Comparison of ENCODE assay signal across 8 cellular contexts in the genomic region with DNA sequence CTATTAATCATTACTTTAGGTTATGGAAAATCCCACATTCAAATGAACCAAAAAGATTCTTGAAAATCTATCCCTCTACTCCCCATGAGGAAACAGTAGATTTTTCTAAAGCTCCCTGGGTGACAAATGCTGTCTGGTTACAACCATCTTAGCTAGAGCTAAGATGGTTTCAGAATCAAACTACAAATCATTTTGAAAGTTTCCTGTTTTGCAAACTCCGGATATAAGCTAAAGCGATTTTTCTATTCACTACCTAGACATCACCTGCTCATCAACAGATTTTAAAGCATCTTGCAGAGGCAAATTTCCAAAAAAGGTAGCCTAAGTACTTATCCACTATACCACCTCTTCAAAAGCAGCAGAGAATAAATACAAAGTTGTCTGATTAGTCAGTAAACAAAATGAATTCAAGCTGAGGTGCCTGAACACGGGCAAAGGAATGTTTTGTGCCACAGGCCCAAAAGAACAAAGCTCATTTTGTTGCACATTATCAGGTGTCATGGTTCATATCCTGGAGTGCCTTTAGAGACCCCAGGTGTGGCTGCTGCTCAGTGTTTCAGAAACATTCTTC.
DNase-seq lines count a peak whose midpoint lies in the region; ATAC-seq and TF ChIP-seq lines count a peak whose summit lies in the region.

No MANE protein-coding gene starts in this region.

- no peaks in the 10 kb centered on the region for H3K9me3 ChIP-seq in effector memory CD4-positive, alpha-beta T cell (ENCODE audit: control insufficient read depth, low read length)

- in situ Hi-C loops in GM13976 (cut with MboI; ENCODE audit: low sequenced_read_pairs, unreplicated experiment), result no loop called here

- H3K27me3 ChIP-seq in effector memory CD4-positive, alpha-beta T cell (replicated peaks; ENCODE audit: control insufficient read depth, insufficient read depth, low read length, poor library complexity, severe bottlenecking), result no peaks in the 10 kb centered on the region

- ATAC-seq in GM19467 (IDR thresholded peaks at IDR 0.05; ENCODE audit: unreplicated experiment) (peak; percentile 47), HG03196 (IDR thresholded peaks at IDR 0.05; ENCODE audit: unreplicated experiment) (peak; percentile 50)

- TF ChIP-seq CTCF in GM13976 (IDR thresholded peaks at IDR 0.05; ENCODE audit: borderline replicate concordance, control extremely low read depth, extremely low read depth, insufficient read depth, missing control alignments), result no peak

- DNase-seq in GM13976 (ENCODE audit: low spot score) (peak; percentile 38), HEK293T (ENCODE audit: extremely low spot score) (no peak), SW 1271 (lab: John Stamatoyannopoulos, UW) (no peak), HT-29 (ENCODE audit: low spot score) (no peak), AG08395 (ENCODE audit: low spot score) (no peak)
- DNase-seq in effector memory CD4-positive, alpha-beta T cell, result no peak

- CTCF ChIA-PET in HEK293T (lab: Yijun Ruan, JAX), result no interaction called here

- H3K27ac ChIP-seq in effector memory CD4-positive, alpha-beta T cell (ENCODE audit: insufficient read depth, low read length, poor library complexity, severe bottlenecking), result peak overlapping the region; percentile 58

- POLR2A ChIA-PET in HEK293T (lab: Yijun Ruan, JAX), result no interaction called here

- H3K4me1 ChIP-seq in effector memory CD4-positive, alpha-beta T cell (ENCODE audit: control insufficient read depth, insufficient read depth, low read length, poor library complexity, severe bottlenecking), result peaks cover 47% of the 10 kb centered on the region

- H3K36me3 ChIP-seq in effector memory CD4-positive, alpha-beta T cell (ENCODE audit: control insufficient read depth, insufficient read depth, low read length), result no peaks in the 10 kb centered on the region

- H3K4me3 ChIP-seq in effector memory CD4-positive, alpha-beta T cell (ENCODE audit: insufficient read depth, low read depth, low read length, poor library complexity, severe bottlenecking), result peak overlapping the region; percentile 5

TF ChIP-seq in HEK293T, 16 proteins besides CTCF, POLR2A, EP300 and RAD21:
- TF ChIP-seq ELF4 (IDR thresholded peaks at IDR 0.05), result no peak
- no peak for TF ChIP-seq LEF1 (IDR thresholded peaks at IDR 0.05; ENCODE audit: borderline replicate concordance)
- no peak for TF ChIP-seq FOXA1 (IDR thresholded peaks at IDR 0.05)
- no peak for TF ChIP-seq HDGF (IDR thresholded peaks at IDR 0.05; ENCODE audit: borderline replicate concordance)
- TF ChIP-seq, protein P1, sequence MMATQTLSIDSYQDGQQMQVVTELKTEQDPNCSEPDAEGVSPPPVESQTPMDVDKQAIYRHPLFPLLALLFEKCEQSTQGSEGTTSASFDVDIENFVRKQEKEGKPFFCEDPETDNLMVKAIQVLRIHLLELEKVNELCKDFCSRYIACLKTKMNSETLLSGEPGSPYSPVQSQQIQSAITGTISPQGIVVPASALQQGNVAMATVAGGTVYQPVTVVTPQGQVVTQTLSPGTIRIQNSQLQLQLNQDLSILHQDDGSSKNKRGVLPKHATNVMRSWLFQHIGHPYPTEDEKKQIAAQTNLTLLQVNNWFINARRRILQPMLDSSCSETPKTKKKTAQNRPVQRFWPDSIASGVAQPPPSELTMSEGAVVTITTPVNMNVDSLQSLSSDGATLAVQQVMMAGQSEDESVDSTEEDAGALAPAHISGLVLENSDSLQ (IDR thresholded peaks at IDR 0.05), result no peak
- no peak for TF ChIP-seq FOXK2 (IDR thresholded peaks at IDR 0.05)
- TF ChIP-seq BHLHE40 (IDR thresholded peaks at IDR 0.05; ENCODE audit: borderline replicate concordance), result no peak
- TF ChIP-seq L3MBTL2 (conservative IDR thresholded peaks at IDR 0.05), result no peak
- no peak for TF ChIP-seq CTBP1 (IDR thresholded peaks at IDR 0.05; ENCODE audit: borderline replicate concordance)
- TF ChIP-seq SP1 (IDR thresholded peaks at IDR 0.05), result no peak
- TF ChIP-seq NFRKB (IDR thresholded peaks at IDR 0.05), result no peak
- no peak for TF ChIP-seq ARNT (IDR thresholded peaks at IDR 0.05)
- no peak for TF ChIP-seq ZNF384 (IDR thresholded peaks at IDR 0.05)
- no peak for TF ChIP-seq FOXM1 (IDR thresholded peaks at IDR 0.05; ENCODE audit: borderline replicate concordance)
